1 cellular context compared by ENCODE assay signal in the genomic region with DNA sequence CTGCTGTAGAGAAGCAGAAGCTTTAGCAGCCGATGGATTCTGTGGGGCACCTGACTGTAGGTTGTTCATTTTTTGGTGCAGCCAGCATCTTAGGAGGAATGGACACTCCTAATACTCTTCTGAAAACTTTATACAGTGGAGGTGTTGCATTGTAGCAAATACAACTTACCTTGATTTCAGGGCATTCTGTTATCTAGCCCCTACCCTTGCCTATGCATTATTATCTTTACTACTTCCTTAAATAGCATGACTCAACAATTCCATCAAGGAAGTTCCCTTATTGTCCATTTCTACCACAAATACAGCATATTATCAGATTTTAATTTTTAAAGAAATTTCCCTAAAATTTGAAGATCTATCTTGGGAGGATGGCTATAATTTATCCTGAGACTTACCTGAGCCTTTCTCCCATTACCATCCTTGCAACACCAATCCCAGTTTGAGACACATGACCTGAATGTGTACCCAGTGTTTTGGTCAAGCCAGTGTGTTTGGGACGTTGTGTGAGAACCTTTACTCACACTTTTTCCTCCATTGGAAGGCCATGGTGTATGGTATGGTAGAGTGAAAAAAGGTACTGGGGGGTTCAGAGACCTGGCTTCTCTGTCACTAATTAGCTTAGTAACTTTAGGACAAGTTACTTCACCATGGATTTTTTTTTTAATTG.
TF ChIP-seq lines count a peak whose summit lies in the region.

No MANE protein-coding gene starts in this region.

TF ChIP-seq in K562, 482 proteins besides CTCF, POLR2A, EP300 and RAD21 (continued from another document):
- TF ChIP-seq IRF2 (CRISPR knock-in tag; IDR thresholded peaks at IDR 0.05) (no peak), CAMTA2 (CRISPR knock-in tag; conservative IDR thresholded peaks at IDR 0.05) (no peak), TAF1 (IDR thresholded peaks at IDR 0.05; ENCODE audit: control insufficient read depth, extremely low read depth, insufficient read depth, low read length, severe bottlenecking) (no peak), ATF7 (IDR thresholded peaks at IDR 0.05) (no peak), NFIX (CRISPR knock-in tag; IDR thresholded peaks at IDR 0.05; ENCODE audit: low read depth) (no peak), ZNF57 (CRISPR knock-in tag; IDR thresholded peaks at IDR 0.05) (no peak), ZNF224 (CRISPR knock-in tag; IDR thresholded peaks at IDR 0.05) (no peak), JUNB (CRISPR knock-in tag; conservative IDR thresholded peaks at IDR 0.05) (no peak), NCOR1 (IDR thresholded peaks at IDR 0.05) (peak; percentile 32; the same call in 1 of the 2 replicates), SPI1 (IDR thresholded peaks at IDR 0.05; ENCODE audit: borderline replicate concordance, low read depth, low read length) (peak; percentile 55; the same call in 1 of the 2 replicates), BMI1 (IDR thresholded peaks at IDR 0.05; ENCODE audit: low read length) (no peak), ZNF551 (CRISPR knock-in tag; IDR thresholded peaks at IDR 0.05) (no peak), FUS (optimal IDR thresholded peaks at IDR 0.05; ENCODE audit: low read depth, low read length) (no peak), ZNF75A (CRISPR knock-in tag; IDR thresholded peaks at IDR 0.05) (no peak), RBBP5 (IDR thresholded peaks at IDR 0.05; ENCODE audit: borderline replicate concordance, insufficient read depth, low read length, poor library complexity, severe bottlenecking) (peak; percentile 35)
- TF ChIP-seq, protein P1, sequence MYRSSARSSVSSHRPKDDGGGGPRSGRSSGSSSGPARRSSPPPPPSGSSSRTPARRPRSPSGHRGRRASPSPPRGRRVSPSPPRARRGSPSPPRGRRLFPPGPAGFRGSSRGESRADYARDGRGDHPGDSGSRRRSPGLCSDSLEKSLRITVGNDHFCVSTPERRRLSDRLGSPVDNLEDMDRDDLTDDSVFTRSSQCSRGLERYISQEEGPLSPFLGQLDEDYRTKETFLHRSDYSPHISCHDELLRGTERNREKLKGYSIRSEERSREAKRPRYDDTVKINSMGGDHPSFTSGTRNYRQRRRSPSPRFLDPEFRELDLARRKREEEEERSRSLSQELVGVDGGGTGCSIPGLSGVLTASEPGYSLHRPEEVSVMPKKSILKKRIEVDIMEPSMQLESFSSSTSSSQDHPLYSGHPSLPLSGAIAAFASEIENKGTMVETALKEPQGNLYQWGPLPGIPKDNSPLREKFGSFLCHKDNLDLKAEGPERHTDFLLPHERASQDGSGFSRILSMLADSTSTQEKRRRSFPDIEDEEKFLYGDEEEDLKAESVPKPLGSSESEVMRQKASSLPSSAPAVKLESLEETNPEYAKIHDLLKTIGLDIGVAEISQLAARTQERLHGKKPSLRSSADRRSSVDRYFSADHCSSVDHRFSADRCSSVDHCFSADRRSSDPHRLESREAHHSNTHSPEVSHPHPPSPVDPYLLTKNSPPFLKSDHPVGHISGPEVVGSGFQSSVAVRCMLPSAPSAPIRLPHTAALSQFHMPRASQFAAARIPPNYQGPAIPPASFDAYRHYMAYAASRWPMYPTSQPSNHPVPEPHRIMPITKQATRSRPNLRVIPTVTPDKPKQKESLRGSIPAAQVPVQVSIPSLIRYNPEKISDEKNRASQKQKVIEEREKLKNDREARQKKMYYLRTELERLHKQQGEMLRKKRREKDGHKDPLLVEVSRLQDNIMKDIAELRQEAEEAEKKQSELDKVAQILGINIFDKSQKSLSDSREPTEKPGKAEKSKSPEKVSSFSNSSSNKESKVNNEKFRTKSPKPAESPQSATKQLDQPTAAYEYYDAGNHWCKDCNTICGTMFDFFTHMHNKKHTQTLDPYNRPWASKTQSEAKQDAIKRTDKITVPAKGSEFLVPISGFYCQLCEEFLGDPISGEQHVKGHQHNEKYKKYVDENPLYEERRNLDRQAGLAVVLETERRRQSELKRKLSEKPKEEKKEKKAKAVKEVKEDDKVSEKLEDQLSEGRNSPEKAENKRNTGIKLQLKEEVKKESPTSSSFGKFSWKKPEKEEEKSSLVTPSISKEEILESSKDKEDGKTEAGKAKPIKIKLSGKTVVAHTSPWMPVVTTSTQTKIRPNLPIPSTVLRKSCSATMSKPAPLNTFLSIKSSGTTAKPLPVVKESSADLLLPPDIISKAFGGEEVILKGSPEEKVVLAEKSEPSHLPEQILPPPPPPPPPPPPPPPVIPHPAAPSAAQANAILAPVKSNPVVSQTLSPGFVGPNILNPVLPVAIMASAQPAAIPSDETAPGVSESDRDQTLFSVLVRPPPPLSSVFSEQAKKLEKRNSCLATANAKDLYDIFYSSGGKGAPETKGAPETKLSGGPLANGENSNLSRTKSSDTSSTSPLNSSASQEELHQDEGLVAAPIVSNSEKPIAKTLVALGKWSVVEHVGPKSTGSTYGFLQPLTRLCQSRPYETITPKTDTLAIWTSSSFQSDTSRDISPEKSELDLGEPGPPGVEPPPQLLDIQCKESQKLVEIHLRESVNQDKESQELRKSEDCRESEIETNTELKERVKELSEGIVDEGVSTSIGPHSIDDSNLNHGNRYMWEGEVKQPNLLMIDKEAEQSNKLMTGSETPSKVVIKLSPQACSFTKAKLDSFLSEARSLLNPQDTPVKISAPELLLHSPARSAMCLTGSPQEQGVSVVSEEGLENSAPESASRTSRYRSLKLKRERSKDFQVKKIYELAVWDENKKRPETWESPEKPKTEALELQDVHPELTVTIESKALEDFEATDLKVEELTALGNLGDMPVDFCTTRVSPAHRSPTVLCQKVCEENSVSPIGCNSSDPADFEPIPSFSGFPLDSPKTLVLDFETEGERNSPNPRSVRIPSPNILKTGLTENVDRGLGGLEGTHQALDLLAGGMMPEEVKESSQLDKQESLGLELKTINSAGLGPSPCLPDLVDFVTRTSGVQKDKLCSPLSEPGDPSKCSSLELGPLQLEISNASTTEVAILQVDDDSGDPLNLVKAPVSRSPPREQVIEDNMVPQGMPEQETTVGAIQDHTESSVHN (IDR thresholded peaks at IDR 0.05; ENCODE audit: borderline replicate concordance in 1 of 2, low read depth in 1 of 2) = 0 out of 4 replicates have a peak, but pooled peaks have one; percentile 13 to 35
